ENCODE assay signal across 1 cellular context in genomic region chr6:136249811-136250685, GRCh38.
A peak's percentile ranks its signal among the peaks of the same experiment; 100 is the strongest.
TF ChIP-seq lines count a peak whose summit lies in the region.

Gene MTFR2, minus strand, starts transcription at chr6:136250311. Its CDS starts 1,212 bp downstream, at chr6:136249099.

TF ChIP-seq in HEK293, 187 proteins besides CTCF, POLR2A, EP300 and RAD21 (continued from another document and continues in another):
- TF ChIP-seq ZNF211 (tag by site-specific recombination; IDR thresholded peaks at IDR 0.05; ENCODE audit: low read depth) (no peak), ZFP41 (tag by site-specific recombination; IDR thresholded peaks at IDR 0.05; ENCODE audit: borderline replicate concordance) (no peak), ZNF677 (tag by site-specific recombination; IDR thresholded peaks at IDR 0.05) (no peak), SCRT1 (tag by site-specific recombination; IDR thresholded peaks at IDR 0.05; ENCODE audit: borderline replicate concordance) (no peak; the same call in 1 of the 2 replicates), ZNF2 (tag by site-specific recombination; IDR thresholded peaks at IDR 0.05) (0 out of 2 replicates have a peak, but pooled peaks have one; percentile 66), ZNF548 (tag by site-specific recombination; IDR thresholded peaks at IDR 0.05) (peak; percentile 77; the same call in 1 of the 2 replicates), ZNF280C (tag by site-specific recombination; IDR thresholded peaks at IDR 0.05) (no peak), ZNF777 (tag by site-specific recombination; IDR thresholded peaks at IDR 0.05; ENCODE audit: borderline replicate concordance) (no peak), ZNF785 (tag by site-specific recombination; IDR thresholded peaks at IDR 0.05) (no peak), ZNF621 (tag by site-specific recombination; IDR thresholded peaks at IDR 0.05) (no peak), ZNF341 (tag by site-specific recombination; IDR thresholded peaks at IDR 0.05; ENCODE audit: low read depth) (peak; percentile 39), SETDB1 (IDR thresholded peaks at IDR 0.05; ENCODE audit: insufficient read length, low read length) (peak; percentile 81), ZNF324 (tag by site-specific recombination; IDR thresholded peaks at IDR 0.05) (no peak; the same call in 1 of the 2 replicates), SALL2 (tag by site-specific recombination; IDR thresholded peaks at IDR 0.05; ENCODE audit: borderline replicate concordance) (no peak), ZNF292 (tag by site-specific recombination; IDR thresholded peaks at IDR 0.05; ENCODE audit: borderline replicate concordance, low read depth) (no peak), PRDM4 (tag by site-specific recombination; IDR thresholded peaks at IDR 0.05) (no peak), SCRT2 (tag by site-specific recombination; IDR thresholded peaks at IDR 0.05) (peak; percentile 69; the same call in 1 of the 2 replicates), MEIS1 (CRISPR knock-in tag; IDR thresholded peaks at IDR 0.05; ENCODE audit: borderline replicate concordance) (no peak), GLIS1 (tag by site-specific recombination; IDR thresholded peaks at IDR 0.05) (peak; percentile 18; the same call in 1 of the 2 replicates), ZFP69B (tag by site-specific recombination; IDR thresholded peaks at IDR 0.05) (no peak), HOXC10 (CRISPR knock-in tag; IDR thresholded peaks at IDR 0.05) (peak; percentile 91; the same call in 1 of the 2 replicates), ZNF311 (tag by site-specific recombination; IDR thresholded peaks at IDR 0.05; ENCODE audit: borderline replicate concordance) (no peak), ZNF830 (tag by site-specific recombination; IDR thresholded peaks at IDR 0.05; ENCODE audit: low read depth) (no peak), ZNF354C (tag by site-specific recombination; IDR thresholded peaks at IDR 0.05; ENCODE audit: borderline replicate concordance, low read depth) (no peak), ZSCAN18 (tag by site-specific recombination; IDR thresholded peaks at IDR 0.05) (no peak), YY2 (tag by site-specific recombination; IDR thresholded peaks at IDR 0.05) (no peak), ZNF394 (tag by site-specific recombination; IDR thresholded peaks at IDR 0.05; ENCODE audit: borderline replicate concordance) (peak; percentile 23; the same call in 1 of the 2 replicates), ZBTB10 (tag by site-specific recombination; IDR thresholded peaks at IDR 0.05) (no peak), ZNF155 (tag by site-specific recombination; IDR thresholded peaks at IDR 0.05) (no peak), ZNF664 (tag by site-specific recombination; IDR thresholded peaks at IDR 0.05) (no peak), ZNF514 (tag by site-specific recombination; IDR thresholded peaks at IDR 0.05) (no peak), PBX3 (CRISPR knock-in tag; IDR thresholded peaks at IDR 0.05) (peak; percentile 77; the same call in 1 of the 2 replicates), ZNF473 (tag by site-specific recombination; IDR thresholded peaks at IDR 0.05) (no peak), ZNF600 (tag by site-specific recombination; IDR thresholded peaks at IDR 0.05) (peak; percentile 95), ZBTB1 (tag by site-specific recombination; IDR thresholded peaks at IDR 0.05) (no peak), GLI2 (tag by site-specific recombination; IDR thresholded peaks at IDR 0.05; ENCODE audit: borderline replicate concordance, low read depth) (no peak), ZBTB21 (tag by site-specific recombination; IDR thresholded peaks at IDR 0.05) (no peak), ZNF202 (tag by site-specific recombination; IDR thresholded peaks at IDR 0.05; ENCODE audit: borderline replicate concordance) (no peak), OVOL3 (tag by site-specific recombination; IDR thresholded peaks at IDR 0.05) (no peak), ZNF549 (tag by site-specific recombination; IDR thresholded peaks at IDR 0.05) (no peak), ZIC2 (tag by site-specific recombination; IDR thresholded peaks at IDR 0.05) (peak; percentile 58; the same call in 1 of the 2 replicates), ZNF366 (tag by site-specific recombination; conservative IDR thresholded peaks at IDR 0.05) (no peak)
- TF ChIP-seq, protein P1, sequence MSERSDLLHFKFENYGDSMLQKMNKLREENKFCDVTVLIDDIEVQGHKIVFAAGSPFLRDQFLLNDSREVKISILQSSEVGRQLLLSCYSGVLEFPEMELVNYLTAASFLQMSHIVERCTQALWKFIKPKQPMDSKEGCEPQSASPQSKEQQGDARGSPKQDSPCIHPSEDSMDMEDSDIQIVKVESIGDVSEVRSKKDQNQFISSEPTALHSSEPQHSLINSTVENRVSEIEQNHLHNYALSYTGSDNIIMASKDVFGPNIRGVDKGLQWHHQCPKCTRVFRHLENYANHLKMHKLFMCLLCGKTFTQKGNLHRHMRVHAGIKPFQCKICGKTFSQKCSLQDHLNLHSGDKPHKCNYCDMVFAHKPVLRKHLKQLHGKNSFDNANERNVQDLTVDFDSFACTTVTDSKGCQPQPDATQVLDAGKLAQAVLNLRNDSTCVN (tag by site-specific recombination; optimal IDR thresholded peaks at IDR 0.05), result peak; percentile 86
- TF ChIP-seq, protein P2, sequence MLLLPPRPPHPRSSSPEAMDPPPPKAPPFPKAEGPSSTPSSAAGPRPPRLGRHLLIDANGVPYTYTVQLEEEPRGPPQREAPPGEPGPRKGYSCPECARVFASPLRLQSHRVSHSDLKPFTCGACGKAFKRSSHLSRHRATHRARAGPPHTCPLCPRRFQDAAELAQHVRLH (tag by site-specific recombination; IDR thresholded peaks at IDR 0.05), result peak; percentile 22; the same call in 1 of the 2 replicates
- TF ChIP-seq, protein P3, sequence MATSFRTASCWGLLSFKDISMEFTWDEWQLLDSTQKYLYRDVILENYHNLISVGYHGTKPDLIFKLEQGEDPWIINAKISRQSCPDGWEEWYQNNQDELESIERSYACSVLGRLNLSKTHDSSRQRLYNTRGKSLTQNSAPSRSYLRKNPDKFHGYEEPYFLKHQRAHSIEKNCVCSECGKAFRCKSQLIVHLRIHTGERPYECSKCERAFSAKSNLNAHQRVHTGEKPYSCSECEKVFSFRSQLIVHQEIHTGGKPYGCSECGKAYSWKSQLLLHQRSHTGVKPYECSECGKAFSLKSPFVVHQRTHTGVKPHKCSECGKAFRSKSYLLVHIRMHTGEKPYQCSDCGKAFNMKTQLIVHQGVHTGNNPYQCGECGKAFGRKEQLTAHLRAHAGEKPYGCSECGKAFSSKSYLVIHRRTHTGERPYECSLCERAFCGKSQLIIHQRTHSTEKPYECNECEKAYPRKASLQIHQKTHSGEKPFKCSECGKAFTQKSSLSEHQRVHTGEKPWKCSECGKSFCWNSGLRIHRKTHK (tag by site-specific recombination; IDR thresholded peaks at IDR 0.05), result no peak
- TF ChIP-seq, protein P4, sequence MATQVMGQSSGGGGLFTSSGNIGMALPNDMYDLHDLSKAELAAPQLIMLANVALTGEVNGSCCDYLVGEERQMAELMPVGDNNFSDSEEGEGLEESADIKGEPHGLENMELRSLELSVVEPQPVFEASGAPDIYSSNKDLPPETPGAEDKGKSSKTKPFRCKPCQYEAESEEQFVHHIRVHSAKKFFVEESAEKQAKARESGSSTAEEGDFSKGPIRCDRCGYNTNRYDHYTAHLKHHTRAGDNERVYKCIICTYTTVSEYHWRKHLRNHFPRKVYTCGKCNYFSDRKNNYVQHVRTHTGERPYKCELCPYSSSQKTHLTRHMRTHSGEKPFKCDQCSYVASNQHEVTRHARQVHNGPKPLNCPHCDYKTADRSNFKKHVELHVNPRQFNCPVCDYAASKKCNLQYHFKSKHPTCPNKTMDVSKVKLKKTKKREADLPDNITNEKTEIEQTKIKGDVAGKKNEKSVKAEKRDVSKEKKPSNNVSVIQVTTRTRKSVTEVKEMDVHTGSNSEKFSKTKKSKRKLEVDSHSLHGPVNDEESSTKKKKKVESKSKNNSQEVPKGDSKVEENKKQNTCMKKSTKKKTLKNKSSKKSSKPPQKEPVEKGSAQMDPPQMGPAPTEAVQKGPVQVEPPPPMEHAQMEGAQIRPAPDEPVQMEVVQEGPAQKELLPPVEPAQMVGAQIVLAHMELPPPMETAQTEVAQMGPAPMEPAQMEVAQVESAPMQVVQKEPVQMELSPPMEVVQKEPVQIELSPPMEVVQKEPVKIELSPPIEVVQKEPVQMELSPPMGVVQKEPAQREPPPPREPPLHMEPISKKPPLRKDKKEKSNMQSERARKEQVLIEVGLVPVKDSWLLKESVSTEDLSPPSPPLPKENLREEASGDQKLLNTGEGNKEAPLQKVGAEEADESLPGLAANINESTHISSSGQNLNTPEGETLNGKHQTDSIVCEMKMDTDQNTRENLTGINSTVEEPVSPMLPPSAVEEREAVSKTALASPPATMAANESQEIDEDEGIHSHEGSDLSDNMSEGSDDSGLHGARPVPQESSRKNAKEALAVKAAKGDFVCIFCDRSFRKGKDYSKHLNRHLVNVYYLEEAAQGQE (tag by site-specific recombination; IDR thresholded peaks at IDR 0.05), result peak; percentile 43
- TF ChIP-seq, protein P5, sequence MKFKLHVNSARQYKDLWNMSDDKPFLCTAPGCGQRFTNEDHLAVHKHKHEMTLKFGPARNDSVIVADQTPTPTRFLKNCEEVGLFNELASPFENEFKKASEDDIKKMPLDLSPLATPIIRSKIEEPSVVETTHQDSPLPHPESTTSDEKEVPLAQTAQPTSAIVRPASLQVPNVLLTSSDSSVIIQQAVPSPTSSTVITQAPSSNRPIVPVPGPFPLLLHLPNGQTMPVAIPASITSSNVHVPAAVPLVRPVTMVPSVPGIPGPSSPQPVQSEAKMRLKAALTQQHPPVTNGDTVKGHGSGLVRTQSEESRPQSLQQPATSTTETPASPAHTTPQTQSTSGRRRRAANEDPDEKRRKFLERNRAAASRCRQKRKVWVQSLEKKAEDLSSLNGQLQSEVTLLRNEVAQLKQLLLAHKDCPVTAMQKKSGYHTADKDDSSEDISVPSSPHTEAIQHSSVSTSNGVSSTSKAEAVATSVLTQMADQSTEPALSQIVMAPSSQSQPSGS (tag by site-specific recombination; IDR thresholded peaks at IDR 0.05; ENCODE audit: low read depth), result peak; percentile 82
